28 cellular contexts compared by ENCODE assay signal in the genomic region with DNA sequence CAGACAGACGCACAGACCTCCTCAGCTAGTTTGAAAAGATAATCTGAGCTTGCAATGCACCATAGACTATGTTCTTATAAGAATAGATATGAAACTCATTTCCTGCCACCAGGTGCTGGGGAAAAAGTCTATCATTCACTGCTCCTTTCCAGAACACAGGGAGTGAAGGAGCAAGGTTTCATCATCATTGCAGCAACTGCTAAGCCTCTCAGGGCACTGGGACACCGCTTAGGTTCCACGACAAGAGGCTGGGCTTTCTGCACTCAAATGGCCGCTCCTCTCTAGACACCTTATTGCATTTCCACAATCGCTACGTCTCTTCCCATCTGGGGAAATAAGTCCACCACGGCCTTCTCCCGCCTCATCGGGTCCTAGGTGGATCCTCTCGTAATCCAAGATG.
"Had no signal": no experiment of that assay in that cellular context is flagged by ENCODE, and none has a peak within 500 bp of the region (broad histone marks: within the 10 kb centered on the region; RNA-seq: fewer than 3 reads in every experiment).

No MANE protein-coding gene starts in this region.

- H3K4me3 Mint-ChIP-seq: activated B cell treated with CpG ODN at 0.5 μM for 24 hours; activated CD8-positive, alpha-beta memory T cell treated with anti-CD3 and anti-CD28 coated beads, Interleukin-2, amount 10 ng/mL, durations not matched to agents 7 days and 5 days; activated CD8-positive, alpha-beta T cell treated with anti-CD3 and anti-CD28 coated beads, Interleukin-2, amount 10 ng/mL, durations not matched to agents 7 days and 5 days; activated naive CD4-positive, alpha-beta T cell treated with anti-CD3 and anti-CD28 coated beads, Interleukin-2, amount 50 U/mL, for 24 hours; naive thymus-derived CD8-positive, alpha-beta T cell; stimulated activated effector memory CD8-positive, alpha-beta T cell treated with anti-CD3 and anti-CD28 coated beads, Interleukin-12 subunit alpha, Interleukin-12 subunit beta, amount 100 ng/mL, for 72 hours; stimulated activated naive CD8-positive, alpha-beta T cell treated with anti-CD3 and anti-CD28 coated beads, Interleukin-15, Interleukin-2, amounts not matched to agents 100 ng/mL and 50 ng/mL, for 24 hours; type B pancreatic cell had no signal

- H3K4me1 ChIP-seq: body of pancreas, lower lobe of right lung, right lobe of liver, uterus had no signal

- H3K4me1 Mint-ChIP-seq: activated B cell treated with CpG ODN at 0.5 μM for 24 hours; activated CD8-positive, alpha-beta memory T cell treated with anti-CD3 and anti-CD28 coated beads, Interleukin-2, amount 10 ng/mL, durations not matched to agents 7 days and 5 days; naive thymus-derived CD8-positive, alpha-beta T cell had no signal

- H3K36me3 ChIP-seq: left lung, lower lobe of right lung, right lobe of liver, thoracic aorta, uterus had no signal

- H3K4me3 ChIP-seq: body of pancreas, dorsolateral prefrontal cortex, left lung, lower lobe of right lung, right lobe of liver, thoracic aorta, uterus had no signal

- H3K9me3 Mint-ChIP-seq: activated B cell treated with CpG ODN at 0.5 μM for 24 hours; activated naive CD4-positive, alpha-beta T cell treated with anti-CD3 and anti-CD28 coated beads, Interleukin-2, amount 50 U/mL, for 24 hours; activated T-helper 2 cell treated with anti-CD3 and anti-CD28 coated beads, Interferon-gamma antibody, Interleukin-2, Interleukin-4, amounts not matched to agents 10 μg/mL and 5 μg/mL and 100 μg/mL, durations not matched to agents 14 hours and 24 hours and 36 hours; naive thymus-derived CD8-positive, alpha-beta T cell; stimulated activated effector memory CD8-positive, alpha-beta T cell treated with anti-CD3 and anti-CD28 coated beads, Interleukin-12 subunit alpha, Interleukin-12 subunit beta, amount 100 ng/mL, for 72 hours; stimulated activated naive CD8-positive, alpha-beta T cell treated with anti-CD3 and anti-CD28 coated beads, Interleukin-15, Interleukin-2, amounts not matched to agents 100 ng/mL and 50 ng/mL, for 24 hours had no signal

- H3K36me3 Mint-ChIP-seq: activated CD8-positive, alpha-beta memory T cell treated with anti-CD3 and anti-CD28 coated beads, Interleukin-2, amount 10 ng/mL, durations not matched to agents 7 days and 5 days; activated naive CD4-positive, alpha-beta T cell treated with anti-CD3 and anti-CD28 coated beads, Interleukin-2, amount 50 U/mL, for 24 hours; naive thymus-derived CD8-positive, alpha-beta T cell; type B pancreatic cell had no signal

- H3K27ac ChIP-seq: body of pancreas, dorsolateral prefrontal cortex, lower lobe of right lung, right lobe of liver, thoracic aorta, uterus had no signal

- FAIRE-seq: colon, frontal cortex had no signal

- H3K9me3 ChIP-seq: body of pancreas, left lung, lower lobe of right lung, right lobe of liver, thoracic aorta, uterus had no signal

- DNase-seq: activated B cell treated with CpG ODN at 0.5 μM for 24 hours; activated CD4-positive, alpha-beta T cell treated with anti-CD3 and anti-CD28 coated beads, Interleukin-2, amount 50 U/mL, for 1 hour; activated CD8-positive, alpha-beta memory T cell treated with anti-CD3 and anti-CD28 coated beads, Interleukin-2, amount 10 ng/mL, durations not matched to agents 7 days and 5 days; activated CD8-positive, alpha-beta T cell treated with anti-CD3 and anti-CD28 coated beads, Interleukin-2, amount 10 ng/mL, durations not matched to agents 7 days and 5 days; activated T-cell treated with anti-CD3 and anti-CD28 coated beads, Interleukin-2, amount 50 U/mL, for 48 hours; aorta; body of pancreas; dorsolateral prefrontal cortex; effector memory CD4-positive, alpha-beta T cell; kidney glomerular epithelial cell; left lung; lower lobe of right lung; mesenchymal stem cell; naive thymus-derived CD8-positive, alpha-beta T cell; right lobe of liver; stimulated activated CD4-positive, alpha-beta T cell treated with anti-CD3 and anti-CD28 coated beads, Interleukin-12 subunit alpha, Interleukin-12 subunit beta, amount 100 ng/mL, for 4 hours; stimulated activated CD4-positive, alpha-beta T cell treated with anti-CD3 and anti-CD28 coated beads, Interleukin-4, amount 100 ng/mL, for 1 hour; T-helper 2 cell; uterus had no signal

- H3K27me3 Mint-ChIP-seq: activated B cell treated with CpG ODN at 0.5 μM for 24 hours; activated naive CD4-positive, alpha-beta T cell treated with anti-CD3 and anti-CD28 coated beads, Interleukin-2, amount 50 U/mL, for 24 hours had no signal

- H3K27ac Mint-ChIP-seq: activated B cell treated with CpG ODN at 0.5 μM for 24 hours; activated CD8-positive, alpha-beta memory T cell treated with anti-CD3 and anti-CD28 coated beads, Interleukin-2, amount 10 ng/mL, durations not matched to agents 7 days and 5 days; activated CD8-positive, alpha-beta T cell treated with anti-CD3 and anti-CD28 coated beads, Interleukin-2, amount 10 ng/mL, durations not matched to agents 7 days and 5 days; activated T-helper 2 cell treated with anti-CD3 and anti-CD28 coated beads, Interferon-gamma antibody, Interleukin-2, Interleukin-4, amounts not matched to agents 10 μg/mL and 5 μg/mL and 100 μg/mL, durations not matched to agents 14 hours and 24 hours and 36 hours; naive thymus-derived CD8-positive, alpha-beta T cell; progenitor cell of endocrine pancreas; stimulated activated effector memory CD8-positive, alpha-beta T cell treated with anti-CD3 and anti-CD28 coated beads, Interleukin-12 subunit alpha, Interleukin-12 subunit beta, amount 100 ng/mL, for 72 hours; stimulated activated naive CD8-positive, alpha-beta T cell treated with anti-CD3 and anti-CD28 coated beads, Interleukin-15, Interleukin-2, amounts not matched to agents 100 ng/mL and 50 ng/mL, for 24 hours; type B pancreatic cell had no signal

- H3K27me3 ChIP-seq: body of pancreas, left lung, right lobe of liver, uterus had no signal

- ATAC-seq: activated CD8-positive, alpha-beta memory T cell treated with anti-CD3 and anti-CD28 coated beads, Interleukin-2, amount 10 ng/mL, durations not matched to agents 7 days and 5 days; activated CD8-positive, alpha-beta T cell treated with anti-CD3 and anti-CD28 coated beads, Interleukin-2, amount 10 ng/mL, durations not matched to agents 7 days and 5 days; body of pancreas; left lung; lower lobe of right lung; naive thymus-derived CD8-positive, alpha-beta T cell; right lobe of liver; stimulated activated effector memory CD8-positive, alpha-beta T cell treated with anti-CD3 and anti-CD28 coated beads, Interleukin-12 subunit alpha, Interleukin-12 subunit beta, amount 100 ng/mL, for 72 hours had no signal
